ENCODE assay signal across 8 cellular contexts in genomic region chr9:89743576-89744254, GRCh38.
A peak's percentile ranks its signal among the peaks of the same experiment; 100 is the strongest.
DNase-seq lines count a peak whose midpoint lies in the region; ATAC-seq and TF ChIP-seq lines count a peak whose summit lies in the region.

No MANE protein-coding gene starts in this region.

- no peak for TF ChIP-seq CTCF in smooth muscle cell (IDR thresholded peaks at IDR 0.05; ENCODE audit: borderline replicate concordance, insufficient read depth, poor library complexity, severe bottlenecking)
- no peak for TF ChIP-seq CTCF in progenitor cell of endocrine pancreas (IDR thresholded peaks at IDR 0.05; ENCODE audit: unreplicated experiment)

- no peaks in the 10 kb centered on the region for H3K36me3 Mint-ChIP-seq in activated CD8-positive, alpha-beta memory T cell treated with anti-CD3 and anti-CD28 coated beads, Interleukin-2, amount 10 ng/mL, durations not matched to agents 7 days and 5 days
- H3K36me3 Mint-ChIP-seq in activated T-cell treated with anti-CD3 and anti-CD28 coated beads, Interleukin-2, amount 50 U/mL, for 72 hours (ENCODE audit: insufficient read depth in 2 of 2) = no peaks in the 10 kb centered on the region
- H3K36me3 Mint-ChIP-seq in progenitor cell of endocrine pancreas (ENCODE audit: insufficient read depth) = no peaks in the 10 kb centered on the region

- H3K9me3 Mint-ChIP-seq in activated CD8-positive, alpha-beta memory T cell treated with anti-CD3 and anti-CD28 coated beads, Interleukin-2, amount 10 ng/mL, durations not matched to agents 7 days and 5 days (ENCODE audit: low read depth) = no peaks in the 10 kb centered on the region
- no peaks in the 10 kb centered on the region for H3K9me3 Mint-ChIP-seq in activated T-cell treated with anti-CD3 and anti-CD28 coated beads, Interleukin-2, amount 50 U/mL, for 72 hours
- H3K9me3 Mint-ChIP-seq in progenitor cell of endocrine pancreas (ENCODE audit: low read depth) = no peaks in the 10 kb centered on the region

- H3K27ac ChIP-seq in smooth muscle cell (ENCODE audit: low read depth) = peak overlapping the region; percentile 59

- H3K27me3 ChIP-seq in smooth muscle cell (ENCODE audit: low read depth) = no peaks in the 10 kb centered on the region

- peak; percentile 90 for DNase-seq in activated CD8-positive, alpha-beta memory T cell treated with anti-CD3 and anti-CD28 coated beads, Interleukin-2, amount 10 ng/mL, durations not matched to agents 7 days and 5 days
- DNase-seq in activated CD8-positive, alpha-beta memory T cell treated with anti-CD3 and anti-CD28 coated beads, Interleukin-2, amount 50 U/mL, for 4 hours = no peak
- peak; percentile 17 to 39 for DNase-seq in activated T-cell treated with anti-CD3 and anti-CD28 coated beads, Interleukin-2, amount 50 U/mL, for 72 hours
- DNase-seq in smooth muscle cell (lab: John Stamatoyannopoulos, UW; ENCODE audit: unreplicated experiment) (no peak), progenitor cell of endocrine pancreas (ENCODE audit: low spot score, unreplicated experiment) (no peak), NCI-H774 (lab: John Stamatoyannopoulos, UW) (no peak), NCI-H1417 treated with DMSO at 0.1 percent for 48 hours (lab: John Stamatoyannopoulos, UW) (no peak)

- peak overlapping the region; percentile 29 for H3K4me3 Mint-ChIP-seq in activated CD8-positive, alpha-beta memory T cell treated with anti-CD3 and anti-CD28 coated beads, Interleukin-2, amount 10 ng/mL, durations not matched to agents 7 days and 5 days
- H3K4me3 Mint-ChIP-seq in activated T-cell treated with anti-CD3 and anti-CD28 coated beads, Interleukin-2, amount 50 U/mL, for 72 hours = peak overlapping the region; percentile 62 to 74
- H3K4me3 Mint-ChIP-seq in progenitor cell of endocrine pancreas (ENCODE audit: low read depth) = no peak overlapping the region

- H4K20me1 ChIP-seq in smooth muscle cell (ENCODE audit: low read depth) = no peaks in the 10 kb centered on the region

- no peaks in the 10 kb centered on the region for H3K9me3 ChIP-seq in smooth muscle cell (replicated peaks; ENCODE audit: low read depth)

- ATAC-seq in activated CD8-positive, alpha-beta memory T cell treated with anti-CD3 and anti-CD28 coated beads, Interleukin-2, amount 10 ng/mL, durations not matched to agents 7 days and 5 days = peak; percentile 81
- ATAC-seq in HG03460 (IDR thresholded peaks at IDR 0.05; ENCODE audit: unreplicated experiment) = peak; percentile 52
- peak; percentile 61 to 76 for ATAC-seq in activated T-cell treated with anti-CD3 and anti-CD28 coated beads, Interleukin-2, amount 50 U/mL, for 72 hours (replicated peaks in 1 of 2)

- CTCF ChIA-PET in activated CD8-positive, alpha-beta memory T cell treated with anti-CD3 and anti-CD28 coated beads, Interleukin-2, amount 10 ng/mL, durations not matched to agents 7 days and 5 days (lab: Charles Lee) = interaction anchor here (0.6 to 5.8 kb wide), 20 partner anchors 9 to 358 kb away, joined by 3 to 34 read pairs (median 4); partner anchors contain the start of gene GADD45G

- no peaks in the 10 kb centered on the region for H3K79me2 ChIP-seq in smooth muscle cell (ENCODE audit: low read depth)

- H3K27me3 Mint-ChIP-seq in activated CD8-positive, alpha-beta memory T cell treated with anti-CD3 and anti-CD28 coated beads, Interleukin-2, amount 10 ng/mL, durations not matched to agents 7 days and 5 days = no peaks in the 10 kb centered on the region
- no peaks in the 10 kb centered on the region for H3K27me3 Mint-ChIP-seq in activated T-cell treated with anti-CD3 and anti-CD28 coated beads, Interleukin-2, amount 50 U/mL, for 72 hours (ENCODE audit: low read depth)
- H3K27me3 Mint-ChIP-seq in progenitor cell of endocrine pancreas = peaks cover 38% of the 10 kb centered on the region

- peak overlapping the region; percentile 93 for H3K27ac Mint-ChIP-seq in activated CD8-positive, alpha-beta memory T cell treated with anti-CD3 and anti-CD28 coated beads, Interleukin-2, amount 10 ng/mL, durations not matched to agents 7 days and 5 days
- H3K27ac Mint-ChIP-seq in activated T-cell treated with anti-CD3 and anti-CD28 coated beads, Interleukin-2, amount 50 U/mL, for 72 hours = peak overlapping the region; percentile 3
- H3K27ac Mint-ChIP-seq in progenitor cell of endocrine pancreas = no peak overlapping the region

- H3K36me3 ChIP-seq in smooth muscle cell (ENCODE audit: low read depth) = no peaks in the 10 kb centered on the region

- peaks cover 78% of the 10 kb centered on the region for H3K4me1 Mint-ChIP-seq in activated CD8-positive, alpha-beta memory T cell treated with anti-CD3 and anti-CD28 coated beads, Interleukin-2, amount 10 ng/mL, durations not matched to agents 7 days and 5 days
- H3K4me1 Mint-ChIP-seq in activated T-cell treated with anti-CD3 and anti-CD28 coated beads, Interleukin-2, amount 50 U/mL, for 72 hours (ENCODE audit: low read depth) = peaks cover 83% of the 10 kb centered on the region
- peaks cover 3% of the 10 kb centered on the region for H3K4me1 Mint-ChIP-seq in progenitor cell of endocrine pancreas (ENCODE audit: low read depth)

- H3K4me3 ChIP-seq in smooth muscle cell = no peak overlapping the region

- H3F3A ChIP-seq in smooth muscle cell (ENCODE audit: low read depth) = peaks cover 7% of the 10 kb centered on the region

- H2AFZ ChIP-seq in smooth muscle cell (ENCODE audit: low read depth) = no peak overlapping the region

- no peak overlapping the region for H3K9ac ChIP-seq in smooth muscle cell (ENCODE audit: low read depth)

- H3K4me1 ChIP-seq in smooth muscle cell (ENCODE audit: low read depth) = peaks cover 11% of the 10 kb centered on the region

- 46% methylated on average over 8 of the region's 8 CpGs for WGBS in smooth muscle cell (ENCODE audit: low lambda C conversion rate)

- H3K4me2 ChIP-seq in smooth muscle cell = peak overlapping the region; percentile 6

Comparison
In these comparisons a context has a peak if more than half of its experiments do, and no peak if none do; other contexts are left out.
1. DNase-seq: peak in activated CD8-positive, alpha-beta memory T cell treated with anti-CD3 and anti-CD28 coated beads, Interleukin-2, amount 10 ng/mL, durations not matched to agents 7 days and 5 days (single experiment) and activated T-cell treated with anti-CD3 and anti-CD28 coated beads, Interleukin-2, amount 50 U/mL, for 72 hours (2 of 2); none in activated CD8-positive, alpha-beta memory T cell treated with anti-CD3 and anti-CD28 coated beads, Interleukin-2, amount 50 U/mL, for 4 hours (single experiment), smooth muscle cell (single experiment), progenitor cell of endocrine pancreas (single experiment), NCI-H774 (single experiment) and NCI-H1417 treated with DMSO at 0.1 percent for 48 hours (single experiment).
2. Peak in every context shown above with its lines, with median percentiles within 50 percentile points of each other: ATAC-seq.